8 cellular contexts compared by ENCODE assay signal in genomic region chr20:40968816-40969562, GRCh38. TPM values are rescaled to one million over a fixed set of nuclear protein-coding genes. Genes with fewer than 3 reads are reported as not detected.
DNase-seq lines count a peak whose midpoint lies in the region; ATAC-seq and TF ChIP-seq lines count a peak whose summit lies in the region.
"Not testable (repeated sequence)": the region's sequence is repeated elsewhere in the genome, so short reads cannot be mapped to it uniquely, and the experiment has no call there.

No MANE protein-coding gene starts in this region.

- H3K9me3 ChIP-seq in colonic mucosa = not testable (repeated sequence)

- H3K27ac ChIP-seq in colonic mucosa = not testable (repeated sequence)

- not testable (repeated sequence) for H3K4me1 ChIP-seq in colonic mucosa

- intact Hi-C loops in colonic mucosa (cut with DNase I) = loop anchor here (10.0 kb wide), 3 partner anchors 366 to 1704 kb away; no protein-coding TSS in a partner anchor

- H3K36me3 ChIP-seq in colonic mucosa = not testable (repeated sequence)

- peak; percentile 97 for TF ChIP-seq CTCF in colonic mucosa (IDR thresholded peaks at IDR 0.05)

- not testable (repeated sequence) for H3K27me3 ChIP-seq in colonic mucosa

- H3K9ac ChIP-seq in colonic mucosa (ENCODE audit: low read depth in 2 of 2, low read length in 2 of 2) = not testable (repeated sequence)

- ATAC-seq in GM19023 (IDR thresholded peaks at IDR 0.05; ENCODE audit: unreplicated experiment) = peak; percentile 68
- ATAC-seq in HG03521 (IDR thresholded peaks at IDR 0.05; ENCODE audit: unreplicated experiment) = peak; percentile 81
- peak; percentile 99 for ATAC-seq in left lobe of liver

- DNase-seq in AG08395 (ENCODE audit: low spot score) = peak; percentile 87
- DNase-seq in NCI-H748 treated with DMSO at 0.1 percent for 48 hours (lab: John Stamatoyannopoulos, UW) = peak; percentile 25
- peak; percentile 78 for DNase-seq in activated CD4-positive, alpha-beta T cell treated with anti-CD3 and anti-CD28 coated beads, Interleukin-2, amount 50 U/mL, for 24 hours (ENCODE audit: low read depth in 1 of 2, low spot score in 1 of 2)
- DNase-seq in colonic mucosa = peak; percentile 89
- peak; percentile 77 for DNase-seq in left lobe of liver (ENCODE audit: low spot score)
- peak; percentile 61 to 90 for DNase-seq in stimulated activated CD4-positive, alpha-beta T cell treated with anti-CD3 and anti-CD28 coated beads, Interleukin-1b, Interleukin-23, amount 100 ng/mL, for 1 hour (ENCODE audit: low read depth in 2 of 2)

- peak overlapping the region; percentile 27 for H3K4me3 ChIP-seq in colonic mucosa

RNA-seq across cellular contexts. Expression of gene TOP1, which starts 59.6 kb away (rescaled TPM):
- total RNA-seq in colonic mucosa (10 to 100 TPM; 80.6 to 85.5 TPM), left lobe of liver (18.0 TPM)

Comparison
In these comparisons a context has a peak if more than half of its experiments do, and no peak if none do; other contexts are left out.
1. DNase-seq: peak in every context shown above with its lines; median percentile 89 in colonic mucosa; 87 in AG08395; 78 in activated CD4-positive, alpha-beta T cell treated with anti-CD3 and anti-CD28 coated beads, Interleukin-2, amount 50 U/mL, for 24 hours; 77 in left lobe of liver; 76 in stimulated activated CD4-positive, alpha-beta T cell treated with anti-CD3 and anti-CD28 coated beads, Interleukin-1b, Interleukin-23, amount 100 ng/mL, for 1 hour; 25 in NCI-H748 treated with DMSO at 0.1 percent for 48 hours.